8 cellular contexts compared by ENCODE assay signal in the genomic region with DNA sequence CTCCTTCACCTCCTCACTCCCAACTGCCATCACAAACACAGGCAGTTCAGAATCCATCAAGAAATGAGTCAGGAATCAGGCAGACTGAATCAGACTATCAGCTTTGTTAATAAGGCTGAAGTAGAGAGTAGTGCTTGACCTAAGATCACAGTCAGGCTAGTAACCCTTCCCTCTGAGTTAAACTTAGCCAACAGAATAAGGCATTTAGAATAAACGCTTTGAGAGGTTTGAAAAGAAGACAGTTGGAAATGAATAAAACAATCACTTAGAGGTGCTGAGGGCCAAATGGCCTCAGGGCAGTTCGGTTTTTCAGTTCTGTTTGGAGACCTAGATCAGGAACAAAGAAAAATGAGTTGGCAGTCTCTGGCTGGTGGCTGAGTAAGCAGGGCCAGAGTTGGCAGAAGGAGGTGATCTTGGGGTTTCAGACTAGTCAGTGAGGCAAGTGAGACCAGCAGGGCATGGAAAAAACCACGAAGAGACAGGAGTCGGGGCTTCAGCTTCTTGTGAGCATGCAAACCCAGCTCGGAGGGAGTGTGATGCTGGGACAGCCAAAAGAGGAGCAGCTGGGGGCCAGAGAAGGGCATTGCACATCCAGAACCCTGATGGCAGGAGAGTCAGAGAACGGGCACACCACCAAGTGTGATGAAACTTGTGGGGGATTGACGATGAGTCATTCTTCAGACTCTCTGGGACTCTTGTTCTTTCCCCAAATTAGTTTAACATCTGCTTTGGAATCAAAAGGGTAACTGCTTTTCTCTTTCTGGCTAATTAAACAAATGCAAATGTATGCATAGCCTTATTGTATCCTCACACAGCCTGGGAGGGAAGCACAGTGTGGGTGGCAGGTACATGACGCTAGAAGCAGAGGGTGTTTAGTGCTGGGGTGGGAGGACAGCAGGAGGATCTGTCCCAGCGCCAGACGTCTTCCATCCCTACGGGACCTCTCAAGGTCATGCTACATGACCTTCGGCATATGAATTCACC. TPM values are rescaled to one million over a fixed set of nuclear protein-coding genes. Genes with fewer than 3 reads are reported as not detected.
DNase-seq lines count a peak whose midpoint lies in the region; ATAC-seq lines count a peak whose summit lies in the region.

No MANE protein-coding gene starts in this region.

- peaks cover 3% of the 10 kb centered on the region for H3K36me3 Mint-ChIP-seq in activated CD8-positive, alpha-beta memory T cell treated with anti-CD3 and anti-CD28 coated beads, Interleukin-2, amount 10 ng/mL, durations not matched to agents 7 days and 5 days
- no peaks in the 10 kb centered on the region for H3K36me3 Mint-ChIP-seq in T-helper 17 cell (ENCODE audit: low read depth)

- peak overlapping the region; percentile 0 for H3K27ac Mint-ChIP-seq in activated CD8-positive, alpha-beta memory T cell treated with anti-CD3 and anti-CD28 coated beads, Interleukin-2, amount 10 ng/mL, durations not matched to agents 7 days and 5 days
- H3K27ac Mint-ChIP-seq in T-helper 17 cell: peak overlapping the region; percentile 32

- H3K4me3 Mint-ChIP-seq in activated CD8-positive, alpha-beta memory T cell treated with anti-CD3 and anti-CD28 coated beads, Interleukin-2, amount 10 ng/mL, durations not matched to agents 7 days and 5 days: peak overlapping the region; percentile 3
- H3K4me3 Mint-ChIP-seq in T-helper 17 cell: no peak overlapping the region

- peak; percentile 45 for ATAC-seq in activated CD8-positive, alpha-beta memory T cell treated with anti-CD3 and anti-CD28 coated beads, Interleukin-2, amount 10 ng/mL, durations not matched to agents 7 days and 5 days
- ATAC-seq in HG03095 (IDR thresholded peaks at IDR 0.05; ENCODE audit: unreplicated experiment) (peak; percentile 42), T-helper 17 cell (no peak), GM21526 (IDR thresholded peaks at IDR 0.05; ENCODE audit: low FRiP score, unreplicated experiment) (no peak)

- H3K27me3 Mint-ChIP-seq in activated CD8-positive, alpha-beta memory T cell treated with anti-CD3 and anti-CD28 coated beads, Interleukin-2, amount 10 ng/mL, durations not matched to agents 7 days and 5 days: no peaks in the 10 kb centered on the region
- peaks cover 24% of the 10 kb centered on the region for H3K27me3 Mint-ChIP-seq in T-helper 17 cell

- DNase-seq in activated CD8-positive, alpha-beta memory T cell treated with anti-CD3 and anti-CD28 coated beads, Interleukin-2, amount 10 ng/mL, durations not matched to agents 7 days and 5 days: no peak
- DNase-seq in activated CD8-positive, alpha-beta memory T cell treated with anti-CD3 and anti-CD28 coated beads for 24 hours: no peak
- DNase-seq in T-helper 17 cell (no peak), fibroblast of peridontal ligament (ENCODE audit: extremely low read depth) (peak; percentile 97), pulmonary artery endothelial cell (ENCODE audit: low read depth, low spot score) (peak; percentile 8), NCI-H82 (lab: John Stamatoyannopoulos, UW) (no peak)

- peaks cover 25% of the 10 kb centered on the region for H3K4me1 Mint-ChIP-seq in activated CD8-positive, alpha-beta memory T cell treated with anti-CD3 and anti-CD28 coated beads, Interleukin-2, amount 10 ng/mL, durations not matched to agents 7 days and 5 days
- H3K4me1 Mint-ChIP-seq in T-helper 17 cell: peaks cover 9% of the 10 kb centered on the region

- no peaks in the 10 kb centered on the region for H3K9me3 Mint-ChIP-seq in activated CD8-positive, alpha-beta memory T cell treated with anti-CD3 and anti-CD28 coated beads, Interleukin-2, amount 10 ng/mL, durations not matched to agents 7 days and 5 days (ENCODE audit: low read depth)

- CTCF ChIA-PET in activated CD8-positive, alpha-beta memory T cell treated with anti-CD3 and anti-CD28 coated beads, Interleukin-2, amount 10 ng/mL, durations not matched to agents 7 days and 5 days (lab: Charles Lee): no interaction called here

- no peaks in the 10 kb centered on the region for H3K9me3 ChIP-seq in T-helper 17 cell (ENCODE audit: control insufficient read depth, low read length, poor library complexity, severe bottlenecking)

RNA-seq across cellular contexts. Expression of a gene that starts 54.8 kb away (rescaled TPM):
- 10 to 100 TPM; 11.4 to 17.6 TPM for total RNA-seq in activated CD8-positive, alpha-beta memory T cell treated with anti-CD3 and anti-CD28 coated beads, Interleukin-2, amount 10 ng/mL, durations not matched to agents 7 days and 5 days
- total RNA-seq in T-helper 17 cell (10 to 100 TPM; 10.3 to 10.8 TPM), pulmonary artery endothelial cell (1.1 and 1.2 TPM in 2 replicates)

Comparison
In these comparisons a context has a peak if more than half of its experiments do, and no peak if none do; other contexts are left out.
1. ATAC-seq: peak in activated CD8-positive, alpha-beta memory T cell treated with anti-CD3 and anti-CD28 coated beads, Interleukin-2, amount 10 ng/mL, durations not matched to agents 7 days and 5 days (single experiment) and HG03095 (single experiment); none in T-helper 17 cell (single experiment) and GM21526 (single experiment).
2. DNase-seq: peak in fibroblast of peridontal ligament (single experiment) and pulmonary artery endothelial cell (single experiment); none in activated CD8-positive, alpha-beta memory T cell treated with anti-CD3 and anti-CD28 coated beads, Interleukin-2, amount 10 ng/mL, durations not matched to agents 7 days and 5 days (single experiment), activated CD8-positive, alpha-beta memory T cell treated with anti-CD3 and anti-CD28 coated beads for 24 hours (single experiment), T-helper 17 cell (0 of 3) and NCI-H82 (single experiment).